Comparison of ENCODE assay signal across 16 cellular contexts in genomic region chr2:178819147-178819875, GRCh38. TPM values are rescaled to one million over a fixed set of nuclear protein-coding genes. Genes with fewer than 3 reads are reported as not detected.
DNase-seq lines count a peak whose midpoint lies in the region; ATAC-seq, FAIRE-seq and TF ChIP-seq lines count a peak whose summit lies in the region.
"Had no signal": no experiment of that assay in that cellular context is flagged by ENCODE, and none has a peak within 500 bp of the region (broad histone marks: within the 10 kb centered on the region; RNA-seq: fewer than 3 reads in every experiment).

No MANE protein-coding gene starts in this region.

- no peaks in the 10 kb centered on the region for H3K27me3 ChIP-seq in psoas muscle (ENCODE audit: insufficient read depth in 3 of 3, low read length in 2 of 3)
- H3K27me3 ChIP-seq: dorsolateral prefrontal cortex had no signal

- peak; percentile 12 for FAIRE-seq in GM18507 (lab: Jason Lieb, UNC)

- DNase-seq in GM18507 (ENCODE audit: extremely low spot score, insufficient read length, low read depth) = no peak
- no peak for DNase-seq in psoas muscle
- no peak for DNase-seq in NCI-H2196 treated with DMSO at 0.1 percent for 48 hours (lab: John Stamatoyannopoulos, UW; ENCODE audit: unreplicated experiment)
- DNase-seq in GM10266 (ENCODE audit: extremely low spot score) = no peak
- no peak for DNase-seq in NCI-H128 (lab: John Stamatoyannopoulos, UW; ENCODE audit: unreplicated experiment)
- DNase-seq: activated CD4-positive, alpha-beta T cell treated with anti-CD3 and anti-CD28 coated beads, Interleukin-2, amount 50 U/mL, for 4 hours; dorsolateral prefrontal cortex; GOT3; mesendoderm; MV-4-11; T-helper 17 cell had no signal

- H3K9me3 ChIP-seq in psoas muscle = no peaks in the 10 kb centered on the region

- peak; percentile 36 for ATAC-seq in HG02623 (IDR thresholded peaks at IDR 0.05; ENCODE audit: unreplicated experiment)
- ATAC-seq in psoas muscle = peak; percentile 57 to 70 (median 64)
- no peak for ATAC-seq in HG03175 (IDR thresholded peaks at IDR 0.05; ENCODE audit: unreplicated experiment)
- ATAC-seq: Panc1, T-helper 17 cell had no signal

- no peaks in the 10 kb centered on the region for H3K36me3 ChIP-seq in psoas muscle (ENCODE audit: insufficient read depth in 1 of 2, low read depth in 1 of 2)

- intact Hi-C loops in psoas muscle (cut with DNase I) = no loop called here

- TF ChIP-seq CTCF in VCaP (conservative IDR thresholded peaks at IDR 0.05) (no peak), psoas muscle (IDR thresholded peaks at IDR 0.05) (peak; percentile 12), GM10266 (IDR thresholded peaks at IDR 0.05; ENCODE audit: control insufficient read depth, insufficient read depth, low read depth, missing control alignments) (no peak)

- H3K27ac ChIP-seq in VCaP (peak overlapping the region; percentile 66), psoas muscle (peak overlapping the region; percentile 84)
- H3K27ac ChIP-seq: C4-2B, dorsolateral prefrontal cortex had no signal

- H3K4me3 ChIP-seq in psoas muscle = peak overlapping the region; percentile 58
- H3K4me3 ChIP-seq: dorsolateral prefrontal cortex had no signal

- 78 to 87% (median 82%) methylated on average over 1 of the region's 1 CpG for WGBS in psoas muscle, 3 donors

- H3K4me1 ChIP-seq in psoas muscle = peaks cover 20% of the 10 kb centered on the region

RNA-seq across cellular contexts. Expression of gene TTN, which starts 12.1 kb away (rescaled TPM):
- 1,000 to 10,000 TPM; 4,462 to 7,650 (median 6,674) TPM for total RNA-seq in psoas muscle
- polyA plus RNA-seq in psoas muscle = 100 to 1,000 TPM; 137 to 248 (median 173) TPM
